ENCODE assay signal across 12 cellular contexts in the genomic region with DNA sequence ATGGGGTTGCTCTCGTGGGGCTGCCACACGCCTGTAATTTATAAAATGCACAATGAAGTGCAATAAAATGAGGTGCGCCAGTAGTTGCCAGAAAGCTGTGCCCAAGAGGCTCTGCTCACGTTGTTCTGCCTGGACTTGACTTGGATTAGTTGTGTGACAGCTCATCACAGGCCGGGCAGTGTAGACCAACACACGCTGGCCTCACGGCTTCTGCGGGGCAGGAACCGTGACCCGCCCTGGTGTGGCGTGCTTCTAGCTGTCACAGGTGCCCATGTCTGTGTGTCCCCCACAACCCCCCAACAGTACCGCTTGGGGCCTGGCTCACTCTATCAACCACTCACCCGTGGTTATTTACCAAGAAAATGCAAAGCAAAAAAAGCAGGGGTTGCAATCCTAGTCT.
"Had no signal": no experiment of that assay in that cellular context is flagged by ENCODE, and none has a peak within 500 bp of the region (broad histone marks: within the 10 kb centered on the region; RNA-seq: fewer than 3 reads in every experiment).

No MANE protein-coding gene starts in this region.

- H3K4me3 Mint-ChIP-seq: activated CD4-positive, alpha-beta memory T cell treated with anti-CD3 and anti-CD28 coated beads for 36 hours; activated T-cell treated with anti-CD3 and anti-CD28 coated beads, Interleukin-2, amount 50 U/mL, for 72 hours; effector memory CD8-positive, alpha-beta T cell had no signal

- H3K4me3 ChIP-seq: ovary, SJSA1, thoracic aorta, vagina had no signal

- ATAC-seq: activated T-cell treated with anti-CD3 and anti-CD28 coated beads, Interleukin-2, amount 50 U/mL, for 72 hours; effector memory CD8-positive, alpha-beta T cell had no signal

- H3K27me3 Mint-ChIP-seq: activated CD4-positive, alpha-beta memory T cell treated with anti-CD3 and anti-CD28 coated beads for 36 hours; effector memory CD8-positive, alpha-beta T cell had no signal

- H3K9me3 ChIP-seq: ovary had no signal

- DNase-seq: activated CD4-positive, alpha-beta memory T cell treated with anti-CD3 and anti-CD28 coated beads for 36 hours; activated naive CD4-positive, alpha-beta T cell treated with Interleukin-2 at 50 U/mL for 16 hours; activated T-cell treated with anti-CD3 and anti-CD28 coated beads, Interleukin-2, amount 50 U/mL, for 72 hours; central memory CD4-positive, alpha-beta T cell; effector memory CD8-positive, alpha-beta T cell; retina; stimulated activated naive CD4-positive, alpha-beta T cell treated with Interleukin-2 at 50 U/mL for 16 hours; T-helper 9 cell had no signal

- H3K27ac ChIP-seq: ovary, SJSA1, thoracic aorta, vagina had no signal

- H3K4me1 ChIP-seq: SJSA1, vagina had no signal

- H3K27ac Mint-ChIP-seq: activated CD4-positive, alpha-beta memory T cell treated with anti-CD3 and anti-CD28 coated beads for 36 hours; activated T-cell treated with anti-CD3 and anti-CD28 coated beads, Interleukin-2, amount 50 U/mL, for 72 hours; effector memory CD8-positive, alpha-beta T cell had no signal

- H3K36me3 ChIP-seq: ovary, thoracic aorta, vagina had no signal

- H3K27me3 ChIP-seq: ovary, SJSA1, vagina had no signal
